Comparison of ENCODE assay signal across 8 cellular contexts in genomic region chr9:125236535-125237159, GRCh38. TPM values are rescaled to one million over a fixed set of nuclear protein-coding genes. Genes with fewer than 3 reads are reported as not detected.
DNase-seq lines count a peak whose midpoint lies in the region; ATAC-seq and TF ChIP-seq lines count a peak whose summit lies in the region.
"Not testable (repeated sequence)": the region's sequence is repeated elsewhere in the genome, so short reads cannot be mapped to it uniquely, and the experiment has no call there.

No MANE protein-coding gene starts in this region.

- not testable (repeated sequence) for H3K9me3 Mint-ChIP-seq in CD8-positive, alpha-beta T cell; activated naive CD8-positive, alpha-beta T cell (ENCODE audit: low read depth)

- H3F3A ChIP-seq in neural cell (ENCODE audit: insufficient read depth, low read length, poor library complexity, severe bottlenecking) = not testable (repeated sequence)

- not testable (repeated sequence) for TF ChIP-seq POLR2A in NB4 (IDR thresholded peaks at IDR 0.05; ENCODE audit: extremely low read depth, insufficient read length)

- not testable (repeated sequence) for TF ChIP-seq CTCF in CD8-positive, alpha-beta T cell (IDR thresholded peaks at IDR 0.05); NB4 (IDR thresholded peaks at IDR 0.05; ENCODE audit: low read depth, low read length); WI38 (IDR thresholded peaks at IDR 0.05; ENCODE audit: low read depth, low read length); dorsolateral prefrontal cortex (IDR thresholded peaks at IDR 0.05 in 54 of 56, conservative IDR thresholded peaks at IDR 0.05 in 2 of 56; ENCODE audit: low read depth in 1 of 56, partially characterized antibody in 56 of 56); neural cell (IDR thresholded peaks at IDR 0.05; ENCODE audit: poor library complexity, severe bottlenecking); thoracic aorta (IDR thresholded peaks at IDR 0.05)

- not testable (repeated sequence) for H3K9me3 ChIP-seq in CD8-positive, alpha-beta T cell (ENCODE audit: low read length); right cardiac atrium (ENCODE audit: control insufficient read depth, low read length); neural cell (ENCODE audit: low read length); thoracic aorta

- H3K27ac Mint-ChIP-seq in CD8-positive, alpha-beta T cell = peak overlapping the region; percentile 64
- peak overlapping the region; percentile 71 for H3K27ac Mint-ChIP-seq in activated naive CD8-positive, alpha-beta T cell

- WGBS in right cardiac atrium = 56% methylated on average over 5 of the region's 5 CpGs

- TF ChIP-seq RAD21 in neural cell (conservative IDR thresholded peaks at IDR 0.05) = not testable (repeated sequence)

- peaks cover 50% of the 10 kb centered on the region for H3K79me2 ChIP-seq in neural cell (replicated peaks; ENCODE audit: insufficient read depth, low read length)

- H3K4me1 ChIP-seq in CD8-positive, alpha-beta T cell (ENCODE audit: insufficient read depth, low read length) = peaks cover 48% of the 10 kb centered on the region
- not testable (repeated sequence) for H3K4me1 ChIP-seq in right cardiac atrium (ENCODE audit: control insufficient read depth, insufficient read depth, low read length)
- H3K4me1 ChIP-seq in thoracic aorta (ENCODE audit: control insufficient read depth in 1 of 2, low read depth in 2 of 2) = peaks cover 42 to 55% of the 10 kb centered on the region in 2 donors

- peaks cover 90% of the 10 kb centered on the region for H3K36me3 Mint-ChIP-seq in CD8-positive, alpha-beta T cell
- H3K36me3 Mint-ChIP-seq in activated naive CD8-positive, alpha-beta T cell = peaks cover 33% of the 10 kb centered on the region

- H3K9ac ChIP-seq in neural cell (ENCODE audit: low read length) = not testable (repeated sequence)

- not testable (repeated sequence) for ATAC-seq in CD8-positive, alpha-beta T cell; right cardiac atrium; thoracic aorta (ENCODE audit: insufficient number of reproducible peaks, low FRiP score, low read depth)

- not testable (repeated sequence) for DNase-seq in CD8-positive, alpha-beta T cell; NB4 (ENCODE audit: low read depth); dorsolateral prefrontal cortex; right cardiac atrium; thoracic aorta (ENCODE audit: low spot score)

- H3K36me3 ChIP-seq in CD8-positive, alpha-beta T cell (ENCODE audit: insufficient read depth, low read length) = peaks cover 29% of the 10 kb centered on the region
- H3K36me3 ChIP-seq in neural cell (ENCODE audit: insufficient read depth, low read length) = peaks cover 22% of the 10 kb centered on the region
- H3K36me3 ChIP-seq in thoracic aorta = peaks cover 35% of the 10 kb centered on the region

- not testable (repeated sequence) for H3K4me2 ChIP-seq in neural cell (ENCODE audit: low read length)

- H3K27me3 ChIP-seq in CD8-positive, alpha-beta T cell (ENCODE audit: insufficient read depth, low read length); dorsolateral prefrontal cortex; right cardiac atrium (ENCODE audit: control insufficient read depth, insufficient read depth); neural cell (ENCODE audit: insufficient read depth, low read depth, low read length); thoracic aorta (replicated peaks; ENCODE audit: insufficient read depth): not testable (repeated sequence)

- not testable (repeated sequence) for H3K27me3 Mint-ChIP-seq in CD8-positive, alpha-beta T cell (ENCODE audit: low read depth); activated naive CD8-positive, alpha-beta T cell

- H3K4me3 ChIP-seq in CD8-positive, alpha-beta T cell (ENCODE audit: low read depth, low read length) = not testable (repeated sequence)
- peak overlapping the region; percentile 99 for H3K4me3 ChIP-seq in NB4 (ENCODE audit: low read depth, low read length)
- 0 out of 2 replicates have a peak overlapping the region, but pooled peaks have one; percentile 12 for H3K4me3 ChIP-seq in WI38 (ENCODE audit: low read depth, low read length)
- H3K4me3 ChIP-seq in dorsolateral prefrontal cortex = peak overlapping the region in 47 of 59 donors; percentile 3 to 100 (median 90)
- peak overlapping the region; percentile 37 for H3K4me3 ChIP-seq in right cardiac atrium (ENCODE audit: low read length)
- peak overlapping the region; percentile 90 for H3K4me3 ChIP-seq in neural cell (ENCODE audit: low read length)
- H3K4me3 ChIP-seq in thoracic aorta = peak overlapping the region; percentile 98

- peaks cover 57% of the 10 kb centered on the region for H3K4me1 Mint-ChIP-seq in CD8-positive, alpha-beta T cell (ENCODE audit: low read depth)
- H3K4me1 Mint-ChIP-seq in activated naive CD8-positive, alpha-beta T cell (ENCODE audit: low read depth) = peaks cover 49% of the 10 kb centered on the region

- not testable (repeated sequence) for H3K27ac ChIP-seq in CD8-positive, alpha-beta T cell (ENCODE audit: low read depth, low read length); right cardiac atrium (ENCODE audit: low read length); neural cell (ENCODE audit: low read length); thoracic aorta
- peak overlapping the region in 1 of 59 donors; percentile 18 for H3K27ac ChIP-seq in dorsolateral prefrontal cortex

- H3K9me2 ChIP-seq in neural cell (ENCODE audit: insufficient read depth, low read length) = not testable (repeated sequence)

- H4K20me1 ChIP-seq in neural cell (ENCODE audit: insufficient read depth) = not testable (repeated sequence)

- intact Hi-C loops in CD8-positive, alpha-beta T cell (cut with DNase I, micrococcal nuclease); dorsolateral prefrontal cortex (cut with DNase I); right cardiac atrium (cut with DNase I): not testable (repeated sequence)

- not testable (repeated sequence) for H2AFZ ChIP-seq in neural cell (ENCODE audit: low read depth, low read length)

- CTCF ChIA-PET in CD8-positive, alpha-beta T cell (lab: Charles Lee) = interaction anchor here (1.0 kb wide), 1 partner anchor 12 kb away, joined by 3 read pairs; no protein-coding TSS in a partner anchor

- TF ChIP-seq EP300 in neural cell (conservative IDR thresholded peaks at IDR 0.05; ENCODE audit: poor library complexity, severe bottlenecking) = not testable (repeated sequence)

- H3K4me3 Mint-ChIP-seq in CD8-positive, alpha-beta T cell = peak overlapping the region; percentile 16
- H3K4me3 Mint-ChIP-seq in activated naive CD8-positive, alpha-beta T cell = peak overlapping the region; percentile 98

- POLR2A ChIA-PET in CD8-positive, alpha-beta T cell (lab: Charles Lee) = not testable (repeated sequence)

RNA-seq across cellular contexts. Expression of gene HSPA5, which starts 4.5 kb away (rescaled TPM):
- total RNA-seq in CD8-positive, alpha-beta T cell = 100 to 1,000 TPM; 354 to 372 TPM
- total RNA-seq in dorsolateral prefrontal cortex (100 to 1,000 TPM in 74 of 120 experiments, 10 to 100 TPM in 46; 62.3 to 341 (median 107) TPM), right cardiac atrium (100 to 1,000 TPM; 176 to 384 (median 284) TPM), thoracic aorta (100 to 1,000 TPM; 127 to 207 TPM)
- polyA plus RNA-seq in right cardiac atrium (263 TPM), neural cell (17.6 and 20.7 TPM in 2 replicates)
- polyA minus RNA-seq in neural cell = 39.9 and 46.1 TPM in 2 replicates

RNA-seq across cellular contexts. Expression of gene GAPVD1, which starts 25.0 kb away (rescaled TPM):
- 10 to 100 TPM; 81.0 to 84.1 TPM for total RNA-seq in CD8-positive, alpha-beta T cell
- total RNA-seq in dorsolateral prefrontal cortex (10 to 100 TPM; 52.7 to 86.4 (median 69.3) TPM), right cardiac atrium (10 to 100 TPM; 33.0 to 45.7 (median 33.2) TPM), thoracic aorta (100 to 1,000 TPM in 1 of 2 donors, 10 to 100 TPM in 1; 82.8 to 105 TPM)
- polyA plus RNA-seq in right cardiac atrium (8.1 TPM), neural cell (39.4 and 49.2 TPM in 2 replicates)
- 97.6 and 111 TPM in 2 replicates for polyA minus RNA-seq in neural cell

RNA-seq across cellular contexts. Expression of gene RABEPK, which starts 36.3 kb away (rescaled TPM):
- total RNA-seq in CD8-positive, alpha-beta T cell = 1 to 10 TPM; 6.2 to 6.9 TPM
- 10 to 100 TPM; 15.3 to 31.2 (median 21.3) TPM for total RNA-seq in dorsolateral prefrontal cortex
- total RNA-seq in right cardiac atrium = 10 to 100 TPM in 3 of 4 donors, 1 to 10 TPM in 1; 8.8 to 12.7 (median 11.4) TPM
- 12.0 TPM for polyA plus RNA-seq in right cardiac atrium
- polyA plus RNA-seq in neural cell = 58.2 and 67.2 TPM in 2 replicates
- 22.1 and 24.8 TPM in 2 replicates for polyA minus RNA-seq in neural cell
- total RNA-seq in thoracic aorta = 1 to 10 TPM; 8.1 to 9.9 TPM

RNA-seq across cellular contexts. Expression of gene PPP6C, which starts 47.0 kb away (rescaled TPM):
- total RNA-seq in CD8-positive, alpha-beta T cell = 10 to 100 TPM; 37.8 to 38.3 TPM
- total RNA-seq in dorsolateral prefrontal cortex (10 to 100 TPM; 30.0 to 59.2 (median 44.9) TPM), right cardiac atrium (10 to 100 TPM; 34.5 to 43.1 (median 37.4) TPM), thoracic aorta (10 to 100 TPM; 33.9 to 34.9 TPM)
- polyA plus RNA-seq in right cardiac atrium (19.8 TPM), neural cell (21.4 and 25.1 TPM in 2 replicates)
- 34.8 and 43.8 TPM in 2 replicates for polyA minus RNA-seq in neural cell
